Comparison of ENCODE assay signal across 28 cellular contexts in the genomic region with DNA sequence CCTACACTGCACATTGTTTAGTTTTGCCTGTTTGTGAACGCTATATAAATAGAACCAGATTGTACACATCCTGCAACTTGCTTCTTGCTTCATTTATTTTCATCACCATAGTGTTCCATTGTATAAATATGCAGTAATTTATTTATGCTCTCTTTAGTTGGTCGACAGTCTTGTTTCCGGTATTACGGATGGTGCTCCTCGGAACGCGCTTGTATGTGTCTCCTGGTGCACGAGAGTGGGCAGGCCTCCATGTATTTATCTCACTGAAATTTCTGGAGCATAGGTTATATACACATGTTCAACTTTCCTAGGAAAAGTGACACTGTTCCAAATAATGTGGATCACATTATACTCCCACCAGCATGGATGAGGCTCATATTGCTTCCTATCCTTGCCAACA. TPM values are rescaled to one million over a fixed set of nuclear protein-coding genes. Genes with fewer than 3 reads are reported as not detected.
DNase-seq lines count a peak whose midpoint lies in the region; ATAC-seq and TF ChIP-seq lines count a peak whose summit lies in the region.
"Had no signal": no experiment of that assay in that cellular context is flagged by ENCODE, and none has a peak within 500 bp of the region (broad histone marks: within the 10 kb centered on the region; RNA-seq: fewer than 3 reads in every experiment).

No MANE protein-coding gene starts in this region.

- no peak overlapping the region for H2BK5ac ChIP-seq in mesenchymal stem cell (ENCODE audit: low read depth, low read length, poor library complexity, severe bottlenecking)

- TF ChIP-seq EP300 in transverse colon (IDR thresholded peaks at IDR 0.05; ENCODE audit: low read depth) = no peak
- TF ChIP-seq EP300 in upper lobe of left lung (IDR thresholded peaks at IDR 0.05) = no peak

- no peaks in the 10 kb centered on the region for H3K79me1 ChIP-seq in mesenchymal stem cell (replicated peaks; ENCODE audit: low read length, poor library complexity, severe bottlenecking)

- no peak overlapping the region for H3K4me3 Mint-ChIP-seq in activated T-helper 1 cell treated with anti-CD3 and anti-CD28 coated beads, Interleukin-12 subunit alpha, Interleukin-12 subunit beta, Interleukin-2, Interleukin-4 antibody, amounts not matched to agents 30 ng/mL and 10 ng/mL and 1 ng/mL, durations not matched to agents 14 hours and 24 hours and 36 hours
- no peak overlapping the region for H3K4me3 Mint-ChIP-seq in naive thymus-derived CD4-positive, alpha-beta T cell
- H3K4me3 Mint-ChIP-seq: CD14-positive monocyte; CD8-positive, alpha-beta memory T cell had no signal

- H2AK5ac ChIP-seq in mesenchymal stem cell (ENCODE audit: low read length, severe bottlenecking) = no peak overlapping the region

- H2AFZ ChIP-seq in mesenchymal stem cell (ENCODE audit: low read depth, low read length) = no peak overlapping the region

- H3K27me3 Mint-ChIP-seq in activated T-helper 1 cell treated with anti-CD3 and anti-CD28 coated beads, Interleukin-12 subunit alpha, Interleukin-12 subunit beta, Interleukin-2, Interleukin-4 antibody, amounts not matched to agents 30 ng/mL and 10 ng/mL and 1 ng/mL, durations not matched to agents 14 hours and 24 hours and 36 hours (ENCODE audit: insufficient read depth) = no peaks in the 10 kb centered on the region
- H3K27me3 Mint-ChIP-seq in naive thymus-derived CD4-positive, alpha-beta T cell = peaks cover 0 to 15% (median 9%) of the 10 kb centered on the region in 5 donors

- no peak overlapping the region for H4K8ac ChIP-seq in mesenchymal stem cell (ENCODE audit: low read length)

- H3K36me3 ChIP-seq in left ventricle myocardium inferior (no peaks in the 10 kb centered on the region), right atrium auricular region (no peaks in the 10 kb centered on the region), mesenchymal stem cell (ENCODE audit: control insufficient read depth in 1 of 2, insufficient read depth in 2 of 2, low read depth in 1 of 2, low read length in 2 of 2) (no peaks in the 10 kb centered on the region), transverse colon (no peaks in the 10 kb centered on the region), upper lobe of left lung (no peaks in the 10 kb centered on the region)
- H3K36me3 ChIP-seq in naive thymus-derived CD4-positive, alpha-beta T cell (ENCODE audit: control insufficient read depth in 2 of 3, insufficient read depth in 3 of 3, low read length in 3 of 3) = no peaks in the 10 kb centered on the region
- H3K36me3 ChIP-seq: BE2C, MG63, SJSA1 had no signal

- H3K18ac ChIP-seq in mesenchymal stem cell (ENCODE audit: low read depth in 1 of 2, low read length in 2 of 2) = no peak overlapping the region

- H3K4me3 ChIP-seq in left ventricle myocardium inferior (no peak overlapping the region), right atrium auricular region (no peak overlapping the region), fibroblast of pulmonary artery (replicated peaks; ENCODE audit: low read depth, low read length) (no peak overlapping the region), mesenchymal stem cell (ENCODE audit: insufficient read depth in 1 of 2, low read depth in 1 of 2, low read length in 2 of 2) (no peak overlapping the region), transverse colon (no peak overlapping the region), upper lobe of left lung (no peak overlapping the region)
- no peak overlapping the region for H3K4me3 ChIP-seq in naive thymus-derived CD4-positive, alpha-beta T cell (ENCODE audit: low read length)
- H3K4me3 ChIP-seq: GM12878, MG63, SJSA1 had no signal

- H3K9me3 ChIP-seq in left ventricle myocardium inferior (replicated peaks) (no peaks in the 10 kb centered on the region), right atrium auricular region (no peaks in the 10 kb centered on the region), mesenchymal stem cell (ENCODE audit: control insufficient read depth, low read length) (no peaks in the 10 kb centered on the region), transverse colon (no peaks in the 10 kb centered on the region), upper lobe of left lung (no peaks in the 10 kb centered on the region)
- H3K9me3 ChIP-seq in naive thymus-derived CD4-positive, alpha-beta T cell (ENCODE audit: control insufficient read depth in 2 of 3, low read length in 3 of 3) = no peaks in the 10 kb centered on the region
- H3K9me3 ChIP-seq: BE2C, MG63, SJSA1 had no signal

- H3K9ac ChIP-seq in mesenchymal stem cell (ENCODE audit: low read length) = no peak overlapping the region

- POLR2A ChIA-PET in naive thymus-derived CD4-positive, alpha-beta T cell (lab: Charles Lee) = no interaction called here

- DNase-seq in left ventricle myocardium inferior = no peak
- DNase-seq in right atrium auricular region (ENCODE audit: low spot score) = no peak
- peak; percentile 39 for DNase-seq in fibroblast of pulmonary artery (ENCODE audit: low read depth)
- peak; percentile 72 for DNase-seq in mesenchymal stem cell
- no peak for DNase-seq in transverse colon
- DNase-seq in activated T-helper 1 cell treated with anti-CD3 and anti-CD28 coated beads, Interleukin-12 subunit alpha, Interleukin-12 subunit beta, Interleukin-2, Interleukin-4 antibody, amounts not matched to agents 30 ng/mL and 10 ng/mL and 1 ng/mL, durations not matched to agents 14 hours and 24 hours and 36 hours (ENCODE audit: low spot score) = no peak
- DNase-seq in upper lobe of left lung = no peak
- no peak for DNase-seq in naive thymus-derived CD4-positive, alpha-beta T cell
- DNase-seq: 8988T; ACHN; BE2C; CD8-positive, alpha-beta memory T cell; DMS 273 treated with DMSO at 0.1 percent for 48 hours; DMS79; EL; GDM1; HCEC 1CT; IMR-90; KG1; MG63; NCI-H1694 treated with DMSO at 0.1 percent for 48 hours; NCI-H2081 treated with DMSO at 0.1 percent for 48 hours; NCI-H2171 treated with DMSO at 0.1 percent for 48 hours; NCI-H524; NCI-H748 treated with DMSO at 0.1 percent for 48 hours had no signal

- H3K27me3 ChIP-seq in left ventricle myocardium inferior (ENCODE audit: low read depth) (no peaks in the 10 kb centered on the region), right atrium auricular region (no peaks in the 10 kb centered on the region), mesenchymal stem cell (ENCODE audit: control insufficient read depth in 1 of 2, insufficient read depth in 1 of 2, low read length in 2 of 2) (peaks cover 17 to 25% of the 10 kb centered on the region in 2 experiments), transverse colon (no peaks in the 10 kb centered on the region), upper lobe of left lung (no peaks in the 10 kb centered on the region)
- H3K27me3 ChIP-seq in naive thymus-derived CD4-positive, alpha-beta T cell (ENCODE audit: control insufficient read depth in 2 of 2, insufficient read depth in 2 of 2, low read length in 2 of 2) = no peaks in the 10 kb centered on the region
- H3K27me3 ChIP-seq: BE2C, MG63, SJSA1 had no signal

- peaks cover 3% of the 10 kb centered on the region for H3K4me1 Mint-ChIP-seq in activated T-helper 1 cell treated with anti-CD3 and anti-CD28 coated beads, Interleukin-12 subunit alpha, Interleukin-12 subunit beta, Interleukin-2, Interleukin-4 antibody, amounts not matched to agents 30 ng/mL and 10 ng/mL and 1 ng/mL, durations not matched to agents 14 hours and 24 hours and 36 hours (ENCODE audit: low read depth)
- H3K4me1 Mint-ChIP-seq in naive thymus-derived CD4-positive, alpha-beta T cell = peaks cover 0 to 3% (median 0%) of the 10 kb centered on the region in 7 donors
- H3K4me1 Mint-ChIP-seq: CD14-positive monocyte; CD8-positive, alpha-beta memory T cell had no signal

- H2BK12ac ChIP-seq in mesenchymal stem cell (ENCODE audit: low read length in 2 of 2) = peak overlapping the region in 1 of 2 experiments; percentile 11

- peaks cover 44% of the 10 kb centered on the region for H3K4me1 ChIP-seq in left ventricle myocardium inferior
- H3K4me1 ChIP-seq in right atrium auricular region = peaks cover 0 to 45% of the 10 kb centered on the region in 2 donors
- H3K4me1 ChIP-seq in mesenchymal stem cell (ENCODE audit: control insufficient read depth, insufficient read depth, low read depth, low read length) = peaks cover 4% of the 10 kb centered on the region
- peaks cover 5 to 14% (median 10%) of the 10 kb centered on the region in 4 donors for H3K4me1 ChIP-seq in transverse colon
- peaks cover 25 to 35% (median 28%) of the 10 kb centered on the region in 4 donors for H3K4me1 ChIP-seq in upper lobe of left lung
- no peaks in the 10 kb centered on the region for H3K4me1 ChIP-seq in naive thymus-derived CD4-positive, alpha-beta T cell (ENCODE audit: control insufficient read depth in 2 of 2, insufficient read depth in 2 of 2, low read length in 2 of 2)
- H3K4me1 ChIP-seq: BE2C had no signal

- no peak overlapping the region for H3K23ac ChIP-seq in mesenchymal stem cell (ENCODE audit: low read length in 2 of 2)

- H3K14ac ChIP-seq in mesenchymal stem cell (ENCODE audit: low read length in 2 of 2) = no peak overlapping the region

- no peak for TF ChIP-seq CTCF in left ventricle myocardium inferior (IDR thresholded peaks at IDR 0.05; ENCODE audit: borderline replicate concordance)
- no peak for TF ChIP-seq CTCF in right atrium auricular region (IDR thresholded peaks at IDR 0.05)
- TF ChIP-seq CTCF in fibroblast of pulmonary artery (IDR thresholded peaks at IDR 0.05; ENCODE audit: low read length, missing control alignments) = no peak
- TF ChIP-seq CTCF in transverse colon (IDR thresholded peaks at IDR 0.05) = no peak
- TF ChIP-seq CTCF in upper lobe of left lung (IDR thresholded peaks at IDR 0.05) = no peak

- H4K91ac ChIP-seq in mesenchymal stem cell (ENCODE audit: low read length) = no peak overlapping the region

- no peak overlapping the region for H2BK120ac ChIP-seq in mesenchymal stem cell (ENCODE audit: low read depth, low read length)

- ATAC-seq in upper lobe of left lung (ENCODE audit: low FRiP score in 2 of 2) = no peak
- ATAC-seq in naive thymus-derived CD4-positive, alpha-beta T cell = no peak
- ATAC-seq: GM12878 had no signal

- in situ Hi-C loops in transverse colon (cut with MboI; ENCODE audit: low pct_ligation_motif_present in 1 of 4, low pct_unique_long_range_greater_than_20kb in 1 of 4, low sequenced_read_pairs in 3 of 4) = no loop called here

- no peak overlapping the region for H3K4ac ChIP-seq in mesenchymal stem cell (ENCODE audit: low read depth in 1 of 2, low read length in 2 of 2)

- no peak overlapping the region for H2BK15ac ChIP-seq in mesenchymal stem cell (ENCODE audit: low read depth, poor library complexity, severe bottlenecking)

- 55% methylated on average over 7 of the region's 8 CpGs for WGBS in mesenchymal stem cell
- WGBS in transverse colon (ENCODE audit: low coverage in 1 of 2), 2 donors = 51 to 64% methylated on average over 8 of the region's 8 CpGs
- WGBS in upper lobe of left lung, 2 donors = 42 to 52% methylated on average over 8 of the region's 8 CpGs

- peak overlapping the region; percentile 35 for H3K27ac ChIP-seq in left ventricle myocardium inferior (replicated peaks)
- H3K27ac ChIP-seq in right atrium auricular region = no peak overlapping the region
- no peak overlapping the region for H3K27ac ChIP-seq in mesenchymal stem cell (ENCODE audit: low read length, poor library complexity, severe bottlenecking)
- H3K27ac ChIP-seq in transverse colon = peak overlapping the region in 3 of 4 donors; percentile 20 to 51 (median 41)
- no peak overlapping the region for H3K27ac ChIP-seq in upper lobe of left lung
- H3K27ac ChIP-seq in naive thymus-derived CD4-positive, alpha-beta T cell (ENCODE audit: low read depth, low read length) = no peak overlapping the region
- H3K27ac ChIP-seq: SJSA1 had no signal

- CTCF ChIA-PET in naive thymus-derived CD4-positive, alpha-beta T cell (lab: Charles Lee) = no interaction called here

- H3K9me3 Mint-ChIP-seq in activated T-helper 1 cell treated with anti-CD3 and anti-CD28 coated beads, Interleukin-12 subunit alpha, Interleukin-12 subunit beta, Interleukin-2, Interleukin-4 antibody, amounts not matched to agents 30 ng/mL and 10 ng/mL and 1 ng/mL, durations not matched to agents 14 hours and 24 hours and 36 hours = no peaks in the 10 kb centered on the region
- H3K9me3 Mint-ChIP-seq in naive thymus-derived CD4-positive, alpha-beta T cell = no peaks in the 10 kb centered on the region
- H3K9me3 Mint-ChIP-seq: CD14-positive monocyte; CD8-positive, alpha-beta memory T cell had no signal

- intact Hi-C loops in left ventricle myocardium inferior (cut with micrococcal nuclease) = no loop called here
- intact Hi-C loops in transverse colon (cut with DNase I; ENCODE audit: low total_unique reads) = no loop called here
- intact Hi-C loops in activated T-helper 1 cell treated with anti-CD3 and anti-CD28 coated beads, Interleukin-12 subunit alpha, Interleukin-12 subunit beta, Interleukin-2, Interleukin-4 antibody, amounts not matched to agents 30 ng/mL and 10 ng/mL and 1 ng/mL, durations not matched to agents 14 hours and 24 hours and 36 hours (cut with micrococcal nuclease) = no loop called here
- intact Hi-C loops in naive thymus-derived CD4-positive, alpha-beta T cell (cut with micrococcal nuclease) = no loop called here

- TF ChIP-seq POLR2A in transverse colon (IDR thresholded peaks at IDR 0.05) (no peak), upper lobe of left lung (IDR thresholded peaks at IDR 0.05) (no peak)

- no peak overlapping the region for H3K4me2 ChIP-seq in mesenchymal stem cell (ENCODE audit: low read length, poor library complexity, severe bottlenecking)

- no peaks in the 10 kb centered on the region for H3K36me3 Mint-ChIP-seq in activated T-helper 1 cell treated with anti-CD3 and anti-CD28 coated beads, Interleukin-12 subunit alpha, Interleukin-12 subunit beta, Interleukin-2, Interleukin-4 antibody, amounts not matched to agents 30 ng/mL and 10 ng/mL and 1 ng/mL, durations not matched to agents 14 hours and 24 hours and 36 hours (ENCODE audit: low read depth)
- H3K36me3 Mint-ChIP-seq in naive thymus-derived CD4-positive, alpha-beta T cell = no peaks in the 10 kb centered on the region
- H3K36me3 Mint-ChIP-seq: CD14-positive monocyte; CD8-positive, alpha-beta memory T cell had no signal

- H3K27ac Mint-ChIP-seq in activated T-helper 1 cell treated with anti-CD3 and anti-CD28 coated beads, Interleukin-12 subunit alpha, Interleukin-12 subunit beta, Interleukin-2, Interleukin-4 antibody, amounts not matched to agents 30 ng/mL and 10 ng/mL and 1 ng/mL, durations not matched to agents 14 hours and 24 hours and 36 hours = no peak overlapping the region
- no peak overlapping the region for H3K27ac Mint-ChIP-seq in naive thymus-derived CD4-positive, alpha-beta T cell

RNA-seq across cellular contexts. Expression of a gene that starts 4.0 kb away (rescaled TPM):
- total RNA-seq in left ventricle myocardium inferior (1.4 TPM), right atrium auricular region (1 to 10 TPM in 1 of 2 donors, under 1 TPM in 1; 0.75 to 1.3 TPM), transverse colon (1 to 10 TPM in 1 of 4 donors, under 1 TPM in 2, not detected in 1; 0.64 to 1.5 (median 0.68) TPM), upper lobe of left lung (10 to 100 TPM in 1 of 6 donors, 1 to 10 TPM in 5; 2.0 to 18.9 (median 5.3) TPM)
- polyA plus RNA-seq in mesenchymal stem cell (2013, experiment 1 of 2) = 1.0 TPM
- polyA plus RNA-seq in mesenchymal stem cell (2013, experiment 2 of 2) = 1.2 TPM
- total RNA-seq in activated T-helper 1 cell treated with anti-CD3 and anti-CD28 coated beads, Interleukin-12 subunit alpha, Interleukin-12 subunit beta, Interleukin-2, Interleukin-4 antibody, amounts not matched to agents 30 ng/mL and 10 ng/mL and 1 ng/mL, durations not matched to agents 14 hours and 24 hours and 36 hours = 1.2 TPM in 2 replicates
- total RNA-seq in naive thymus-derived CD4-positive, alpha-beta T cell = 1 to 10 TPM in 1 of 5 experiments, under 1 TPM in 4; 0.49 to 1.0 (median 0.66) TPM
- 1 to 10 TPM in 1 of 2 donors, under 1 TPM in 1; 0.46 to 1.6 TPM for polyA plus RNA-seq in naive thymus-derived CD4-positive, alpha-beta T cell

Comparison
In these comparisons a context has a peak if more than half of its experiments do, and no peak if none do; other contexts are left out.
1. H3K27ac ChIP-seq: peak in left ventricle myocardium inferior (single experiment) and transverse colon (3 of 4); none in right atrium auricular region (0 of 2), mesenchymal stem cell (single experiment), upper lobe of left lung (0 of 4) and naive thymus-derived CD4-positive, alpha-beta T cell (single experiment).
2. DNase-seq: peak in fibroblast of pulmonary artery (single experiment) and mesenchymal stem cell (single experiment); none in left ventricle myocardium inferior (single experiment), right atrium auricular region (single experiment), transverse colon (single experiment), activated T-helper 1 cell treated with anti-CD3 and anti-CD28 coated beads, Interleukin-12 subunit alpha, Interleukin-12 subunit beta, Interleukin-2, Interleukin-4 antibody, amounts not matched to agents 30 ng/mL and 10 ng/mL and 1 ng/mL, durations not matched to agents 14 hours and 24 hours and 36 hours (single experiment), upper lobe of left lung (0 of 2) and naive thymus-derived CD4-positive, alpha-beta T cell (0 of 9).